In the genomic region with DNA sequence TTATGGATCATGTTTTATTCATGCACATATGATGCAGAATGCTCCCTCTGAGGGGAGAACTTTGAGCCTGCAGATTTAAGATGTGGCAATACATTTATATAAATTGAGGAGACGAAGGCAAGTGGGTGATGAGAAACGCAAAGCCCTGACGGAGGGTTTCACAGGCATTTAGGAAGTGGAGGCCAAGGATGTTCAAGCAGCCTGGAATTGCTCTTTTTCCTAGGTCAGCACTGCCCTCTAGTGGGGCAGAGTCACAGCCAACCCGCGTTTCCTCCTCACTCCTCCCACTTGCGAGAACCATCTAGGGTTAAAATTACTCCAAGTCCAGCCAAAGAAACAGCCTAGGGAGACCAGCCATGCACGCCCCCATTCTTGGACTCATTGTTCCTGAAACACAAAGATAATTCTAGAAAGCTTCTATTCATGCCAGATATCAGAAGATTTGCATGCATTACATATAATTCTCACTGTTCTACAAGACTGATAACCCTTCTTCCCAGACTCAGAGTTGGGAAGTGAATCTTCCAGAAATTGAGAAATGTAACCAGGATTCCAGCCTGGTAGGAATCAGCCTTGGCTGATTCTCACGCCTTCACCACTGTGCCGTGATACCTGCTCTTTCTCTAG, we compare ENCODE assay signal across 8 cellular contexts.
DNase-seq lines count a peak whose midpoint lies in the region; ATAC-seq and TF ChIP-seq lines count a peak whose summit lies in the region.

No MANE protein-coding gene starts in this region.

- H4K20me1 ChIP-seq in DOHH2 (ENCODE audit: control insufficient read depth, insufficient read depth, low read depth, low read length), result peaks cover 9% of the 10 kb centered on the region; the same call in 1 of the 2 replicates

- H3K4me2 ChIP-seq in DOHH2 (ENCODE audit: low read length), result no peak overlapping the region

- no peaks in the 10 kb centered on the region for H3K9me2 ChIP-seq in DOHH2 (replicated peaks; ENCODE audit: control insufficient read depth, low read length)

- TF ChIP-seq CTCF in DOHH2 (IDR thresholded peaks at IDR 0.05; ENCODE audit: low read depth, low read length, poor library complexity, severe bottlenecking), result peak; percentile 87

- H3K27ac ChIP-seq in DOHH2 (ENCODE audit: low read depth, low read length), result no peak overlapping the region

- no peaks in the 10 kb centered on the region for H3K79me2 ChIP-seq in DOHH2 (ENCODE audit: control insufficient read depth, low read length)

- no peaks in the 10 kb centered on the region for H3K27me3 ChIP-seq in DOHH2 (ENCODE audit: control insufficient read depth, low read length)
- no peaks in the 10 kb centered on the region for H3K27me3 ChIP-seq in H7 (ENCODE audit: control insufficient read depth, insufficient read depth, low read length)

- ATAC-seq in stimulated activated naive CD8-positive, alpha-beta T cell treated with anti-CD3 and anti-CD28 coated beads, Interleukin-15, Interleukin-2, amounts not matched to agents 100 U/mL and 50 U/mL, for 24 hours, result peak; percentile 50

- H3K4me1 ChIP-seq in DOHH2 (ENCODE audit: control insufficient read depth, low read length), result no peaks in the 10 kb centered on the region

- DNase-seq in H7 (peak; percentile 75), NCI-H2227 treated with DMSO at 0.1 percent for 48 hours (lab: John Stamatoyannopoulos, UW) (peak; percentile 65), ecto neural progenitor cell (ENCODE audit: low spot score) (peak; percentile 82), lung microvascular endothelial cell (ENCODE audit: low read depth in 2 of 2) (peak; percentile 49 to 64), GOT3 (lab: John Stamatoyannopoulos, UW) (no peak)
- peak; percentile 29 to 57 for DNase-seq in activated CD4-positive, alpha-beta T cell treated with anti-CD3 and anti-CD28 coated beads for 4 hours
- DNase-seq in stimulated activated naive CD8-positive, alpha-beta T cell treated with anti-CD3 and anti-CD28 coated beads, Interleukin-15, Interleukin-2, amounts not matched to agents 100 U/mL and 50 U/mL, for 24 hours, result peak; percentile 66

- H3F3A ChIP-seq in DOHH2 (ENCODE audit: control insufficient read depth, insufficient read depth), result no peaks in the 10 kb centered on the region

- H3K4me3 ChIP-seq in DOHH2 (ENCODE audit: low read length), result no peak overlapping the region
- no peak overlapping the region for H3K4me3 ChIP-seq in H7 (ENCODE audit: insufficient read depth, low read depth, low read length)

- H3K36me3 ChIP-seq in DOHH2 (ENCODE audit: control insufficient read depth, low read length) (no peaks in the 10 kb centered on the region), H7 (replicated peaks; ENCODE audit: control insufficient read depth, insufficient read depth, low read length) (no peaks in the 10 kb centered on the region)

- no peaks in the 10 kb centered on the region for H3K9me3 ChIP-seq in DOHH2 (ENCODE audit: control insufficient read depth, insufficient read depth, low read length)
